Comparison of ENCODE assay signal across 9 cellular contexts in the genomic region with DNA sequence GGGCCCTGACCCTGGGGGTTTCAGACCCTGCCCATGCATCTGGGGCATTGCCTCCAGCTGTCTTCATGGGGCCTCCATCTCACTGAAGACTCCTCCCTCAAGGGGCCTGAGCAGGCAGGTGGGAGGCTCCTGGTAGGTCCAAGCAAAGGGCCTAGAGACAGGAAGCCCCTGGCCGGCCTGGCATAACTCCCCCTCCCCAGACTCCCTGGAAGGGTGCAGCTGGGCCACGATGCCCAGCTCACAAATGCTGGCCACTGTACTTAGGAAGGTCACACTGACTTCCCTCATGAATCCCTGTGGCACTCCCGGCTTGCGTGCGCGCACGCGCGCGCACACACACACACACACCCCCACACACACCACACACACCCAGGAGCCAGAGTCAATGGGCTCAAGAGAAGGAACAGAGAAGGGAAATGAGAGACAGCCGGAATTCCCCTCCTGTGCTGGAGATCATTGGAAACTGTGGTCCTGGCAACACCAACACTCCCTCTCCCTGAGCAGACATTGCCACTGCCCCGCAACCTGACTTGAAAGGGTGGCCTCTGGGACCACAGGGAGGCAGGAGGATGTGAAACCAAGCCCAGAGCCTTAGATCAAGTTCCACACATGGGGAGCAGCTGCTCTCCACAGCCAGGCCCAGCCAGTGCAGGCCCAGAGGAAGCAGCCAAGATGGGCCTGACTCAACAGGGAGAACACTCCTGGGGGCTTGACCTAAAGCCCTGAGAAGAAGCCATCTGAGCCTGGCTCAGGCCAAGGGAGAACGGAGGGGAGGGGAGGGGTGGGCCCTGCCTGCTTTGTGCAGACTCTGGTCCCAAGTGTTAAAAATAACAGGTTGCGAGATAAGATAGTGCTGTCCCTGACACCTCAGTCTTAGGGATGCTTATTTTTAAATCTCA.
DNase-seq lines count a peak whose midpoint lies in the region; ATAC-seq and TF ChIP-seq lines count a peak whose summit lies in the region.
"Had no signal": no experiment of that assay in that cellular context is flagged by ENCODE, and none has a peak within 500 bp of the region (broad histone marks: within the 10 kb centered on the region; RNA-seq: fewer than 3 reads in every experiment).

No MANE protein-coding gene starts in this region.

- no peak overlapping the region for H3K27ac ChIP-seq in upper lobe of right lung

- H3K27me3 Mint-ChIP-seq in activated CD8-positive, alpha-beta T cell treated with anti-CD3 and anti-CD28 coated beads, Interleukin-2, amount 10 ng/mL, durations not matched to agents 7 days and 5 days (ENCODE audit: low read depth) = no peaks in the 10 kb centered on the region
- H3K27me3 Mint-ChIP-seq in activated CD8-positive, alpha-beta T cell treated with anti-CD3 and anti-CD28 coated beads for 36 hours = no peaks in the 10 kb centered on the region

- H3K4me1 ChIP-seq in upper lobe of right lung = no peaks in the 10 kb centered on the region

- H3K4me3 Mint-ChIP-seq in activated CD8-positive, alpha-beta T cell treated with anti-CD3 and anti-CD28 coated beads, Interleukin-2, amount 10 ng/mL, durations not matched to agents 7 days and 5 days = no peak overlapping the region
- H3K4me3 Mint-ChIP-seq in activated CD8-positive, alpha-beta T cell treated with anti-CD3 and anti-CD28 coated beads for 36 hours = no peak overlapping the region
- H3K4me3 Mint-ChIP-seq: T-helper 1 cell treated with Interleukin-12 subunit alpha and Interleukin-12 subunit beta and Interleukin-4 antibody, amounts not matched to agents 30 μg/mL and 1 μg/mL, for 36 hours had no signal

- ATAC-seq in activated CD8-positive, alpha-beta T cell treated with anti-CD3 and anti-CD28 coated beads, Interleukin-2, amount 10 ng/mL, durations not matched to agents 7 days and 5 days = no peak
- ATAC-seq in activated CD8-positive, alpha-beta T cell treated with anti-CD3 and anti-CD28 coated beads for 36 hours = no peak
- ATAC-seq in HG03432 (IDR thresholded peaks at IDR 0.05; ENCODE audit: unreplicated experiment) (peak; percentile 77), upper lobe of right lung (no peak), GM21619 (IDR thresholded peaks at IDR 0.05; ENCODE audit: unreplicated experiment) (no peak)

- no peaks in the 10 kb centered on the region for H3K36me3 Mint-ChIP-seq in activated CD8-positive, alpha-beta T cell treated with anti-CD3 and anti-CD28 coated beads, Interleukin-2, amount 10 ng/mL, durations not matched to agents 7 days and 5 days (ENCODE audit: low read depth)
- H3K36me3 Mint-ChIP-seq in activated CD8-positive, alpha-beta T cell treated with anti-CD3 and anti-CD28 coated beads for 36 hours (ENCODE audit: low read depth) = no peaks in the 10 kb centered on the region

- no peak overlapping the region for H3K27ac Mint-ChIP-seq in activated CD8-positive, alpha-beta T cell treated with anti-CD3 and anti-CD28 coated beads, Interleukin-2, amount 10 ng/mL, durations not matched to agents 7 days and 5 days
- no peak overlapping the region for H3K27ac Mint-ChIP-seq in activated CD8-positive, alpha-beta T cell treated with anti-CD3 and anti-CD28 coated beads for 36 hours
- H3K27ac Mint-ChIP-seq: T-helper 1 cell treated with Interleukin-12 subunit alpha and Interleukin-12 subunit beta and Interleukin-4 antibody, amounts not matched to agents 30 μg/mL and 1 μg/mL, for 36 hours had no signal

- H3K9me3 ChIP-seq in upper lobe of right lung = no peaks in the 10 kb centered on the region

- POLR2A ChIA-PET in activated CD8-positive, alpha-beta T cell treated with anti-CD3 and anti-CD28 coated beads, Interleukin-2, amount 10 ng/mL, durations not matched to agents 7 days and 5 days (lab: Charles Lee) = no interaction called here
- POLR2A ChIA-PET in activated CD8-positive, alpha-beta T cell treated with anti-CD3 and anti-CD28 coated beads for 36 hours (lab: Charles Lee) = no interaction called here

- H3K4me1 Mint-ChIP-seq in activated CD8-positive, alpha-beta T cell treated with anti-CD3 and anti-CD28 coated beads, Interleukin-2, amount 10 ng/mL, durations not matched to agents 7 days and 5 days (ENCODE audit: low read depth) = no peaks in the 10 kb centered on the region
- no peaks in the 10 kb centered on the region for H3K4me1 Mint-ChIP-seq in activated CD8-positive, alpha-beta T cell treated with anti-CD3 and anti-CD28 coated beads for 36 hours (ENCODE audit: low read depth)

- TF ChIP-seq CTCF in activated CD8-positive, alpha-beta T cell treated with anti-CD3 and anti-CD28 coated beads for 36 hours (IDR thresholded peaks at IDR 0.05) = no peak
- TF ChIP-seq CTCF in foreskin fibroblast (IDR thresholded peaks at IDR 0.05; ENCODE audit: low read depth, low read length) (no peak), upper lobe of right lung (IDR thresholded peaks at IDR 0.05) (no peak)

- CTCF ChIA-PET in activated CD8-positive, alpha-beta T cell treated with anti-CD3 and anti-CD28 coated beads, Interleukin-2, amount 10 ng/mL, durations not matched to agents 7 days and 5 days (lab: Charles Lee) = no interaction called here
- CTCF ChIA-PET in activated CD8-positive, alpha-beta T cell treated with anti-CD3 and anti-CD28 coated beads for 36 hours (lab: Charles Lee) = no interaction called here

- H3K36me3 ChIP-seq in upper lobe of right lung = no peaks in the 10 kb centered on the region

- no peaks in the 10 kb centered on the region for H3K27me3 ChIP-seq in upper lobe of right lung

- H3K4me3 ChIP-seq in foreskin fibroblast (ENCODE audit: low read depth in 1 of 2, low read length in 2 of 2) = no peak overlapping the region
- H3K4me3 ChIP-seq in upper lobe of right lung = no peak overlapping the region

- intact Hi-C loops in activated CD8-positive, alpha-beta T cell treated with anti-CD3 and anti-CD28 coated beads for 36 hours (cut with micrococcal nuclease) = no loop called here
- intact Hi-C loops in upper lobe of right lung (cut with DNase I) = no loop called here

- H3K9me3 Mint-ChIP-seq in activated CD8-positive, alpha-beta T cell treated with anti-CD3 and anti-CD28 coated beads, Interleukin-2, amount 10 ng/mL, durations not matched to agents 7 days and 5 days (ENCODE audit: insufficient read depth) = no peaks in the 10 kb centered on the region
- H3K9me3 Mint-ChIP-seq in activated CD8-positive, alpha-beta T cell treated with anti-CD3 and anti-CD28 coated beads for 36 hours = no peaks in the 10 kb centered on the region
- H3K9me3 Mint-ChIP-seq: T-helper 1 cell treated with Interleukin-12 subunit alpha and Interleukin-12 subunit beta and Interleukin-4 antibody, amounts not matched to agents 30 μg/mL and 1 μg/mL, for 36 hours had no signal

- peak; percentile 13 for DNase-seq in activated CD8-positive, alpha-beta T cell treated with anti-CD3 and anti-CD28 coated beads, Interleukin-2, amount 10 ng/mL, durations not matched to agents 7 days and 5 days
- DNase-seq in activated CD8-positive, alpha-beta T cell treated with anti-CD3 and anti-CD28 coated beads for 36 hours = no peak
- DNase-seq in foreskin fibroblast (peak; percentile 14 to 69), upper lobe of right lung (peak; percentile 29), COR-L47 (lab: John Stamatoyannopoulos, UW) (no peak), NCI-H2081 treated with DMSO at 0.1 percent for 48 hours (lab: John Stamatoyannopoulos, UW) (no peak)

Comparison
In these comparisons a context has a peak if more than half of its experiments do, and no peak if none do; other contexts are left out.
1. DNase-seq: peak in activated CD8-positive, alpha-beta T cell treated with anti-CD3 and anti-CD28 coated beads, Interleukin-2, amount 10 ng/mL, durations not matched to agents 7 days and 5 days (single experiment), foreskin fibroblast (2 of 2) and upper lobe of right lung (single experiment); none in activated CD8-positive, alpha-beta T cell treated with anti-CD3 and anti-CD28 coated beads for 36 hours (single experiment), COR-L47 (single experiment) and NCI-H2081 treated with DMSO at 0.1 percent for 48 hours (single experiment).